ENCODE assay signal across 8 cellular contexts in genomic region chr1:151058682-151059341, GRCh38. TPM values are rescaled to one million over a fixed set of nuclear protein-coding genes. Genes with fewer than 3 reads are reported as not detected.
DNase-seq lines count a peak whose midpoint lies in the region; ATAC-seq and TF ChIP-seq lines count a peak whose summit lies in the region.

No MANE protein-coding gene starts in this region.

- 0% methylated on average over 3 to 18 of the region's 18 CpGs for WGBS in transverse colon (ENCODE audit: low coverage in 1 of 2), 2 donors

- no peaks in the 10 kb centered on the region for H4K20me1 ChIP-seq in OCI-LY1 (ENCODE audit: insufficient read depth, low read length)

- H3K27me3 Mint-ChIP-seq in activated naive CD4-positive, alpha-beta T cell treated with anti-CD3 and anti-CD28 coated beads for 36 hours (ENCODE audit: low read depth) = no peaks in the 10 kb centered on the region
- H3K27me3 Mint-ChIP-seq in memory B cell = no peaks in the 10 kb centered on the region

- CTCF ChIA-PET in activated naive CD4-positive, alpha-beta T cell treated with anti-CD3 and anti-CD28 coated beads for 36 hours (lab: Charles Lee) = interaction anchor here (0.5 to 2.6 kb wide), 11 partner anchors 11 to 96 kb away, joined by 3 to 14 read pairs (median 3); partner anchors contain the start of genes C1orf56 and MINDY1

- H3K36me3 ChIP-seq in OCI-LY1 (ENCODE audit: insufficient read depth, low read length) = peaks cover 31% of the 10 kb centered on the region
- H3K36me3 ChIP-seq in transverse colon = peaks cover 0 to 16% (median 6%) of the 10 kb centered on the region in 4 donors

- H3K79me2 ChIP-seq in OCI-LY1 (ENCODE audit: insufficient read depth, low read length) = peaks cover 19% of the 10 kb centered on the region; the same call in 1 of the 2 replicates

- H3K9me3 Mint-ChIP-seq in activated naive CD4-positive, alpha-beta T cell treated with anti-CD3 and anti-CD28 coated beads for 36 hours = no peaks in the 10 kb centered on the region
- H3K9me3 Mint-ChIP-seq in memory B cell = no peaks in the 10 kb centered on the region

- H3K4me3 Mint-ChIP-seq in activated naive CD4-positive, alpha-beta T cell treated with anti-CD3 and anti-CD28 coated beads for 36 hours = peak overlapping the region; percentile 86
- H3K4me3 Mint-ChIP-seq in memory B cell = peak overlapping the region; percentile 96

- H3K4me2 ChIP-seq in OCI-LY1 (ENCODE audit: low read length) = peak overlapping the region; percentile 96

- H3K4me1 ChIP-seq in OCI-LY1 (ENCODE audit: insufficient read depth, low read length, severe bottlenecking) (peaks cover 46% of the 10 kb centered on the region), transverse colon (peaks cover 29 to 50% (median 38%) of the 10 kb centered on the region in 4 donors)

- H3K9ac ChIP-seq in OCI-LY1 (ENCODE audit: low read length) = peak overlapping the region; percentile 86

- intact Hi-C loops in activated naive CD4-positive, alpha-beta T cell treated with anti-CD3 and anti-CD28 coated beads for 36 hours (cut with micrococcal nuclease) = loop anchor here (1.0 to 5.0 kb wide), 7 partner anchors 11 to 692 kb away; partner anchors contain the start of genes ARNT, GABPB2 and SETDB1
- intact Hi-C loops in transverse colon (cut with DNase I; ENCODE audit: low total_unique reads) = no loop called here

- in situ Hi-C loops in transverse colon (cut with MboI; ENCODE audit: low pct_ligation_motif_present in 1 of 4, low pct_unique_long_range_greater_than_20kb in 1 of 4, low sequenced_read_pairs in 3 of 4) = no loop called here

- no peak for TF ChIP-seq POLR2A in transverse colon (IDR thresholded peaks at IDR 0.05)

- H3K9me3 ChIP-seq in OCI-LY1 (ENCODE audit: low read length) = no peaks in the 10 kb centered on the region
- H3K9me3 ChIP-seq in transverse colon = no peaks in the 10 kb centered on the region

- H3F3A ChIP-seq in OCI-LY1 (ENCODE audit: insufficient read depth, low read length) = 0 out of 2 replicates have a peak, but pooled peaks cover 3% of the 10 kb centered on the region

- DNase-seq in activated naive CD4-positive, alpha-beta T cell treated with anti-CD3 and anti-CD28 coated beads for 36 hours = no peak
- no peak for DNase-seq in activated naive CD4-positive, alpha-beta T cell treated with Interleukin-2 at 50 U/mL for 16 hours
- DNase-seq in coronary artery (ENCODE audit: low spot score) = no peak
- DNase-seq in memory B cell (ENCODE audit: low spot score in 2 of 2) = no peak
- peak; percentile 67 for DNase-seq in transverse colon

- no peak for TF ChIP-seq CTCF in OCI-LY1 (IDR thresholded peaks at IDR 0.05; ENCODE audit: low read length)
- TF ChIP-seq CTCF in coronary artery (IDR thresholded peaks at IDR 0.05) = no peak
- TF ChIP-seq CTCF in transverse colon (IDR thresholded peaks at IDR 0.05) = no peak

- no peaks in the 10 kb centered on the region for H3K9me2 ChIP-seq in OCI-LY1 (ENCODE audit: low read depth, low read length)

- no peak overlapping the region for H2AFZ ChIP-seq in OCI-LY1 (ENCODE audit: low read length)

- no peak for ATAC-seq in memory B cell (ENCODE audit: low read depth)
- no peak for ATAC-seq in HG02981 (IDR thresholded peaks at IDR 0.05; ENCODE audit: unreplicated experiment)
- no peak for ATAC-seq in GM19467 (IDR thresholded peaks at IDR 0.05; ENCODE audit: unreplicated experiment)

- TF ChIP-seq EP300 in transverse colon (IDR thresholded peaks at IDR 0.05; ENCODE audit: low read depth) = no peak

- peak overlapping the region; percentile 45 for H3K27ac ChIP-seq in OCI-LY1 (ENCODE audit: low read depth, low read length, poor library complexity, severe bottlenecking)
- peak overlapping the region; percentile 89 to 98 for H3K27ac ChIP-seq in coronary artery
- H3K27ac ChIP-seq in transverse colon = peak overlapping the region; percentile 94 to 96 (median 96)

- H3K4me1 Mint-ChIP-seq in activated naive CD4-positive, alpha-beta T cell treated with anti-CD3 and anti-CD28 coated beads for 36 hours (ENCODE audit: low read depth) = peaks cover 55% of the 10 kb centered on the region
- H3K4me1 Mint-ChIP-seq in memory B cell = peaks cover 43% of the 10 kb centered on the region

- H3K27me3 ChIP-seq in OCI-LY1 (ENCODE audit: insufficient read depth, low read length) (no peaks in the 10 kb centered on the region), transverse colon (no peaks in the 10 kb centered on the region)

- H3K4me3 ChIP-seq in OCI-LY1 (ENCODE audit: low read depth, low read length, poor library complexity, severe bottlenecking) (peak overlapping the region; percentile 81), coronary artery (peak overlapping the region; percentile 96), transverse colon (peak overlapping the region; percentile 66 to 92 (median 84))

- H3K27ac Mint-ChIP-seq in activated naive CD4-positive, alpha-beta T cell treated with anti-CD3 and anti-CD28 coated beads for 36 hours = peak overlapping the region; percentile 98
- H3K27ac Mint-ChIP-seq in memory B cell = peak overlapping the region; percentile 99

- H3K36me3 Mint-ChIP-seq in activated naive CD4-positive, alpha-beta T cell treated with anti-CD3 and anti-CD28 coated beads for 36 hours (ENCODE audit: low read depth) = peaks cover 48% of the 10 kb centered on the region
- H3K36me3 Mint-ChIP-seq in memory B cell = peaks cover 33% of the 10 kb centered on the region

RNA-seq across cellular contexts. Expression of gene CDC42SE1, which starts 0.6 kb away (rescaled TPM):
- total RNA-seq in activated naive CD4-positive, alpha-beta T cell treated with anti-CD3 and anti-CD28 coated beads for 36 hours = 10 to 100 TPM; 98.1 to 99.0 TPM
- 10 to 100 TPM; 34.4 to 90.2 (median 57.5) TPM for total RNA-seq in transverse colon

RNA-seq across cellular contexts. Expression of gene MLLT11, which starts 1.4 kb away (rescaled TPM):
- 1 to 10 TPM; 3.3 to 3.6 TPM for total RNA-seq in activated naive CD4-positive, alpha-beta T cell treated with anti-CD3 and anti-CD28 coated beads for 36 hours
- 1 to 10 TPM in 3 of 4 donors, not detected in 1; 1.2 to 3.2 (median 1.3) TPM for total RNA-seq in transverse colon

RNA-seq across cellular contexts. Expression of gene C1orf56, which starts 11.3 kb away (rescaled TPM):
- under 1 TPM; 0.49 to 0.57 TPM for total RNA-seq in activated naive CD4-positive, alpha-beta T cell treated with anti-CD3 and anti-CD28 coated beads for 36 hours
- total RNA-seq in transverse colon = 1 to 10 TPM; 1.5 to 3.7 (median 2.8) TPM

RNA-seq across cellular contexts. Expression of gene GABPB2, which starts 11.7 kb away (rescaled TPM):
- 10 to 100 TPM; 16.1 to 16.2 TPM for total RNA-seq in activated naive CD4-positive, alpha-beta T cell treated with anti-CD3 and anti-CD28 coated beads for 36 hours
- 10 to 100 TPM in 3 of 4 donors, 1 to 10 TPM in 1; 9.6 to 19.8 (median 10.2) TPM for total RNA-seq in transverse colon

RNA-seq across cellular contexts. Expression of gene BNIPL, which starts 22.4 kb away (rescaled TPM):
- total RNA-seq in activated naive CD4-positive, alpha-beta T cell treated with anti-CD3 and anti-CD28 coated beads for 36 hours = 1 to 10 TPM; 1.1 to 1.3 TPM
- 1 to 10 TPM in 2 of 4 donors, under 1 TPM in 1, not detected in 1; 0.68 to 10.0 (median 2.5) TPM for total RNA-seq in transverse colon

Comparison
In these comparisons a context has a peak if more than half of its experiments do, and no peak if none do; other contexts are left out.
1. H3K27ac ChIP-seq: peak in every context shown above with its lines; median percentile 96 in transverse colon; 94 in coronary artery; 45 in OCI-LY1.